Comparison of ENCODE assay signal across 32 cellular contexts in the genomic region with DNA sequence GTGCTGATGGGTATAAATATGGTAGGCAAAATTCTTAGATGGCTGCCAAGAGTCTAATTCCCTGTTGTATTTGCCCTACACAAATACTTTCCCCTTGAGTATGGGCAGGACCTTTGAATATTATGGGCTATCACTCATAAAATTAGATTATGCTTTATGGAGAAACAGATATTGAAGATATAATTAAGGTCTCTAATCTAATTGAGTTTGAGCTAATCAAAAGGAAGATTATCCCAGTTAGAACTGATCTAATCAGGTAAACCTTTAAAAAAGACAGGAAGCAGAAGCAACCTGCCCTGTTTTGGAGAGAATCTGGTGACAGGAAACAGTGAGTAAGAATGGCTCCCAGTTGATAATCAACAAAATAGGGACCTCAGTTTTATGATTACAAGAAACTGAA.
"Had no signal": no experiment of that assay in that cellular context is flagged by ENCODE, and none has a peak within 500 bp of the region (broad histone marks: within the 10 kb centered on the region; RNA-seq: fewer than 3 reads in every experiment).

No MANE protein-coding gene starts in this region.

- H3K27ac ChIP-seq: ascending aorta, breast epithelium, cardiac muscle cell, colonic mucosa, epithelial cell of prostate, esophagus squamous epithelium, gastroesophageal sphincter, heart right ventricle, hepatocyte, WERI-Rb-1 had no signal

- H3K79me2 ChIP-seq: hepatocyte had no signal

- H3K4me1 Mint-ChIP-seq: activated B cell treated with CpG ODN at 0.5 μM for 24 hours; activated CD4-positive, alpha-beta memory T cell treated with anti-CD3 and anti-CD28 coated beads, Interleukin-2, amount 10 ng/mL, durations not matched to agents 7 days and 5 days; activated CD4-positive, alpha-beta T cell treated with anti-CD3 and anti-CD28 coated beads, Interleukin-2, amount 10 ng/mL, durations not matched to agents 7 days and 5 days; activated naive CD4-positive, alpha-beta T cell treated with anti-CD3 and anti-CD28 coated beads, Interleukin-2, amount 10 ng/mL, durations not matched to agents 7 days and 5 days; activated naive CD8-positive, alpha-beta T cell treated with anti-CD3 and anti-CD28 coated beads, Interleukin-2, amount 10 ng/mL, durations not matched to agents 7 days and 5 days; brain had no signal

- H3K4me3 Mint-ChIP-seq: activated B cell treated with CpG ODN at 0.5 μM for 24 hours; activated CD4-positive, alpha-beta memory T cell treated with anti-CD3 and anti-CD28 coated beads, Interleukin-2, amount 10 ng/mL, durations not matched to agents 7 days and 5 days; activated CD4-positive, alpha-beta T cell treated with anti-CD3 and anti-CD28 coated beads, Interleukin-2, amount 10 ng/mL, durations not matched to agents 7 days and 5 days; activated naive CD4-positive, alpha-beta T cell treated with anti-CD3 and anti-CD28 coated beads, Interleukin-2, amount 10 ng/mL, durations not matched to agents 7 days and 5 days; activated naive CD8-positive, alpha-beta T cell treated with anti-CD3 and anti-CD28 coated beads, Interleukin-2, amount 10 ng/mL, durations not matched to agents 7 days and 5 days; activated T-cell treated with anti-CD3 and anti-CD28 coated beads, Interleukin-2, amount 50 U/mL, for 24 hours; activated T-cell treated with anti-CD3 and anti-CD28 coated beads, Interleukin-2, amount 50 U/mL, for 72 hours; brain; T-helper 2 cell treated with Interferon-gamma antibody and Interleukin-4, amounts not matched to agents 5 μg/mL and 100 μg/mL, for 36 hours had no signal

- DNase-seq: activated B cell treated with CpG ODN at 0.5 μM for 24 hours; activated CD4-positive, alpha-beta memory T cell treated with anti-CD3 and anti-CD28 coated beads, Interleukin-2, amount 10 ng/mL, durations not matched to agents 7 days and 5 days; activated CD4-positive, alpha-beta T cell treated with anti-CD3 and anti-CD28 coated beads for 4 hours; activated CD4-positive, alpha-beta T cell treated with anti-CD3 and anti-CD28 coated beads, Interleukin-2, amount 10 ng/mL, durations not matched to agents 7 days and 5 days; activated CD4-positive, alpha-beta T cell treated with anti-CD3 and anti-CD28 coated beads, Interleukin-2, amount 50 U/mL, for 4 hours; activated CD4-positive, CD25-positive, alpha-beta regulatory T cell treated with anti-CD3 and anti-CD28 coated beads, Interleukin-2, amount 50 U/mL, for 72 hours; activated CD8-positive, alpha-beta memory T cell treated with anti-CD3 and anti-CD28 coated beads, Interleukin-2, amount 50 U/mL, for 48 hours; activated gamma-delta T cell; activated naive CD4-positive, alpha-beta T cell; activated naive CD4-positive, alpha-beta T cell treated with anti-CD3 and anti-CD28 coated beads, Interleukin-2, amount 10 ng/mL, durations not matched to agents 7 days and 5 days; activated naive CD8-positive, alpha-beta T cell treated with anti-CD3 and anti-CD28 coated beads, Interleukin-2, amount 10 ng/mL, durations not matched to agents 7 days and 5 days; activated T-cell treated with anti-CD3 and anti-CD28 coated beads for 4 hours; activated T-cell treated with anti-CD3 and anti-CD28 coated beads, Interleukin-2, amount 50 U/mL, for 24 hours; activated T-cell treated with anti-CD3 and anti-CD28 coated beads, Interleukin-2, amount 50 U/mL, for 72 hours; central memory CD4-positive, alpha-beta T cell; cerebellar nuclear complex; colonic mucosa; effector CD8-positive, alpha-beta T cell; esophagus squamous epithelium; foreskin melanocyte; heart right ventricle; T1000; WERI-Rb-1 had no signal

- H3K27me3 ChIP-seq: ascending aorta, breast epithelium, cardiac muscle cell, colonic mucosa, esophagus squamous epithelium, gastroesophageal sphincter, heart right ventricle, hepatocyte had no signal

- H3K27ac Mint-ChIP-seq: activated B cell treated with CpG ODN at 0.5 μM for 24 hours; activated CD4-positive, alpha-beta memory T cell treated with anti-CD3 and anti-CD28 coated beads, Interleukin-2, amount 10 ng/mL, durations not matched to agents 7 days and 5 days; activated CD4-positive, alpha-beta T cell treated with anti-CD3 and anti-CD28 coated beads, Interleukin-2, amount 10 ng/mL, durations not matched to agents 7 days and 5 days; activated naive CD4-positive, alpha-beta T cell treated with anti-CD3 and anti-CD28 coated beads, Interleukin-2, amount 10 ng/mL, durations not matched to agents 7 days and 5 days; activated naive CD4-positive, alpha-beta T cell treated with anti-CD3 and anti-CD28 coated beads, Interleukin-2, amount 50 U/mL, for 72 hours; activated naive CD8-positive, alpha-beta T cell treated with anti-CD3 and anti-CD28 coated beads, Interleukin-2, amount 10 ng/mL, durations not matched to agents 7 days and 5 days; activated T-cell treated with anti-CD3 and anti-CD28 coated beads, Interleukin-2, amount 50 U/mL, for 24 hours; activated T-cell treated with anti-CD3 and anti-CD28 coated beads, Interleukin-2, amount 50 U/mL, for 72 hours; brain; T-helper 2 cell treated with Interferon-gamma antibody and Interleukin-4, amounts not matched to agents 5 μg/mL and 100 μg/mL, for 36 hours had no signal

- H3K4me2 ChIP-seq: hepatocyte had no signal

- H3K4me3 ChIP-seq: ascending aorta, breast epithelium, cardiac muscle cell, colonic mucosa, esophagus squamous epithelium, gastroesophageal sphincter, heart right ventricle, hepatocyte had no signal

- H3K9me3 Mint-ChIP-seq: activated B cell treated with CpG ODN at 0.5 μM for 24 hours; activated CD4-positive, alpha-beta T cell treated with anti-CD3 and anti-CD28 coated beads, Interleukin-2, amount 10 ng/mL, durations not matched to agents 7 days and 5 days; activated naive CD4-positive, alpha-beta T cell treated with anti-CD3 and anti-CD28 coated beads, Interleukin-2, amount 10 ng/mL, durations not matched to agents 7 days and 5 days; activated naive CD8-positive, alpha-beta T cell treated with anti-CD3 and anti-CD28 coated beads, Interleukin-2, amount 10 ng/mL, durations not matched to agents 7 days and 5 days; brain had no signal

- H2AFZ ChIP-seq: hepatocyte had no signal

- H3K27me3 Mint-ChIP-seq: activated B cell treated with CpG ODN at 0.5 μM for 24 hours; activated CD4-positive, alpha-beta memory T cell treated with anti-CD3 and anti-CD28 coated beads, Interleukin-2, amount 10 ng/mL, durations not matched to agents 7 days and 5 days; activated CD4-positive, alpha-beta T cell treated with anti-CD3 and anti-CD28 coated beads, Interleukin-2, amount 10 ng/mL, durations not matched to agents 7 days and 5 days; activated naive CD4-positive, alpha-beta T cell treated with anti-CD3 and anti-CD28 coated beads, Interleukin-2, amount 10 ng/mL, durations not matched to agents 7 days and 5 days; activated naive CD8-positive, alpha-beta T cell treated with anti-CD3 and anti-CD28 coated beads, Interleukin-2, amount 10 ng/mL, durations not matched to agents 7 days and 5 days; activated T-cell treated with anti-CD3 and anti-CD28 coated beads, Interleukin-2, amount 50 U/mL, for 24 hours; brain had no signal

- ATAC-seq: activated naive CD4-positive, alpha-beta T cell treated with anti-CD3 and anti-CD28 coated beads, Interleukin-2, amount 50 U/mL, for 72 hours; activated T-cell treated with anti-CD3 and anti-CD28 coated beads, Interleukin-2, amount 50 U/mL, for 72 hours; gastroesophageal sphincter; heart right ventricle had no signal

- H3K36me3 ChIP-seq: ascending aorta, breast epithelium, cardiac muscle cell, colonic mucosa, esophagus squamous epithelium, gastroesophageal sphincter, heart right ventricle, WERI-Rb-1 had no signal

- H3K36me3 Mint-ChIP-seq: activated naive CD4-positive, alpha-beta T cell treated with anti-CD3 and anti-CD28 coated beads, Interleukin-2, amount 10 ng/mL, durations not matched to agents 7 days and 5 days; activated naive CD4-positive, alpha-beta T cell treated with anti-CD3 and anti-CD28 coated beads, Interleukin-2, amount 50 U/mL, for 72 hours; activated naive CD8-positive, alpha-beta T cell treated with anti-CD3 and anti-CD28 coated beads, Interleukin-2, amount 10 ng/mL, durations not matched to agents 7 days and 5 days; brain had no signal

- H3K9me3 ChIP-seq: ascending aorta, breast epithelium, colonic mucosa, esophagus squamous epithelium, gastroesophageal sphincter had no signal
